ENCODE assay signal across 30 cellular contexts in genomic region chr6:37549186-37549957, GRCh38. TPM values are rescaled to one million over a fixed set of nuclear protein-coding genes. Genes with fewer than 3 reads are reported as not detected.
DNase-seq lines count a peak whose midpoint lies in the region; ATAC-seq, FAIRE-seq and TF ChIP-seq lines count a peak whose summit lies in the region.
"Had no signal": no experiment of that assay in that cellular context is flagged by ENCODE, and none has a peak within 500 bp of the region (broad histone marks: within the 10 kb centered on the region; RNA-seq: fewer than 3 reads in every experiment).

No MANE protein-coding gene starts in this region.

- H4K20me1 ChIP-seq in SK-N-SH (ENCODE audit: insufficient read depth) (no peaks in the 10 kb centered on the region), Karpas-422 (ENCODE audit: insufficient read depth, low read depth, low read length) (no peaks in the 10 kb centered on the region)

- peaks cover 10 to 20% of the 10 kb centered on the region in 2 experiments for H3K4me1 ChIP-seq in SK-N-SH (ENCODE audit: control insufficient read depth in 1 of 2, insufficient read depth in 2 of 2, low read depth in 1 of 2, low read length in 1 of 2)
- H3K4me1 ChIP-seq in Karpas-422 (ENCODE audit: low read length), result peaks cover 70% of the 10 kb centered on the region
- H3K4me1 ChIP-seq in trophoblast cell (ENCODE audit: control insufficient read depth in 1 of 2, insufficient read depth in 2 of 2, low read length in 2 of 2), result peaks cover 7 to 17% of the 10 kb centered on the region in 2 experiments
- H3K4me1 ChIP-seq: pancreas had no signal

- peaks cover 3% of the 10 kb centered on the region for H3F3A ChIP-seq in SK-N-SH (replicated peaks; ENCODE audit: insufficient read depth)

- no peak overlapping the region for H4K12ac ChIP-seq in trophoblast cell (ENCODE audit: low read depth, low read length)

- no peak overlapping the region for H3K4ac ChIP-seq in trophoblast cell (ENCODE audit: low read depth, low read length)

- peaks cover 3% of the 10 kb centered on the region for H3K36me3 Mint-ChIP-seq in central memory CD8-positive, alpha-beta T cell (ENCODE audit: insufficient read depth)
- H3K36me3 Mint-ChIP-seq: activated naive CD8-positive, alpha-beta T cell treated with anti-CD3 and anti-CD28 coated beads for 36 hours had no signal

- H3K9me2 ChIP-seq in SK-N-SH (no peaks in the 10 kb centered on the region), Karpas-422 (replicated peaks; ENCODE audit: insufficient read depth, low read length) (no peaks in the 10 kb centered on the region)

- H3K4me3 ChIP-seq in SK-N-SH (ENCODE audit: low read depth in 2 of 2, low read length in 1 of 2), result no peak overlapping the region
- peak overlapping the region; percentile 10; the same call in 1 of the 2 replicates for H3K4me3 ChIP-seq in Karpas-422 (ENCODE audit: low read length)
- H3K4me3 ChIP-seq in trophoblast cell (ENCODE audit: low read depth, low read length), result no peak overlapping the region
- H3K4me3 ChIP-seq: A549, lung, pancreas had no signal

- CTCF ChIA-PET in SK-N-SH (lab: Yijun Ruan, JAX), result interaction anchor here (0.9 to 1.9 kb wide), 2 partner anchors 11 to 143 kb away, joined by 3 to 6 read pairs; no protein-coding TSS in a partner anchor

- H3K27me3 ChIP-seq in SK-N-SH (ENCODE audit: insufficient read depth) (no peaks in the 10 kb centered on the region), Karpas-422 (ENCODE audit: low read length) (no peaks in the 10 kb centered on the region), trophoblast cell (ENCODE audit: insufficient read depth, low read length) (no peaks in the 10 kb centered on the region)
- H3K27me3 ChIP-seq: pancreas had no signal

- H3K9me3 Mint-ChIP-seq in central memory CD8-positive, alpha-beta T cell, result no peaks in the 10 kb centered on the region
- H3K9me3 Mint-ChIP-seq: activated CD4-positive, alpha-beta T cell treated with anti-CD3 and anti-CD28 coated beads, Interleukin-2, amount 10 ng/mL, durations not matched to agents 7 days and 5 days; activated naive CD8-positive, alpha-beta T cell treated with anti-CD3 and anti-CD28 coated beads for 36 hours; activated T-cell treated with anti-CD3 and anti-CD28 coated beads, Interleukin-2, amount 50 U/mL, for 24 hours; HFFc6; nephron progenitor cell had no signal

- H3K27me3 Mint-ChIP-seq in central memory CD8-positive, alpha-beta T cell, result no peaks in the 10 kb centered on the region
- H3K27me3 Mint-ChIP-seq: activated naive CD8-positive, alpha-beta T cell treated with anti-CD3 and anti-CD28 coated beads for 36 hours; activated T-cell treated with anti-CD3 and anti-CD28 coated beads, Interleukin-2, amount 50 U/mL, for 24 hours had no signal

- no peak overlapping the region for H2AK5ac ChIP-seq in trophoblast cell (ENCODE audit: low read length)

- peak overlapping the region; percentile 69 for H3K27ac Mint-ChIP-seq in central memory CD8-positive, alpha-beta T cell (ENCODE audit: low read depth)
- H3K27ac Mint-ChIP-seq: activated CD4-positive, alpha-beta T cell treated with anti-CD3 and anti-CD28 coated beads, Interleukin-2, amount 10 ng/mL, durations not matched to agents 7 days and 5 days; activated naive CD8-positive, alpha-beta T cell treated with anti-CD3 and anti-CD28 coated beads for 36 hours; activated T-cell treated with anti-CD3 and anti-CD28 coated beads, Interleukin-2, amount 50 U/mL, for 24 hours; HFFc6; nephron progenitor cell had no signal

- H2BK120ac ChIP-seq in trophoblast cell (ENCODE audit: insufficient read depth, low read length, poor library complexity), result no peak overlapping the region

- no peak overlapping the region for H3K9ac ChIP-seq in SK-N-SH
- H3K9ac ChIP-seq in Karpas-422 (ENCODE audit: low read length), result peak overlapping the region; percentile 29
- no peak overlapping the region for H3K9ac ChIP-seq in trophoblast cell (ENCODE audit: low read length)

- H2AFZ ChIP-seq in SK-N-SH (ENCODE audit: low read depth) (no peak overlapping the region), Karpas-422 (ENCODE audit: low read length) (peak overlapping the region; percentile 76; the same call in 1 of the 2 replicates), trophoblast cell (ENCODE audit: insufficient read depth, low read length, poor library complexity) (no peak overlapping the region)

- POLR2A ChIA-PET in SK-N-SH (lab: Yijun Ruan, JAX), result interaction anchor here (0.6 to 0.7 kb wide), 2 partner anchors 55 to 64 kb away, joined by 3 read pairs; no protein-coding TSS in a partner anchor

- no peak for TF ChIP-seq EP300 in SK-N-SH (IDR thresholded peaks at IDR 0.05; ENCODE audit: borderline replicate concordance in 1 of 2, low read depth in 1 of 2, low read length in 1 of 2)

- H3K36me3 ChIP-seq in SK-N-SH (replicated peaks in 1 of 2; ENCODE audit: control insufficient read depth in 1 of 2, insufficient read depth in 2 of 2, low read length in 1 of 2), result no peaks in the 10 kb centered on the region
- H3K36me3 ChIP-seq in Karpas-422 (ENCODE audit: insufficient read depth, low read length), result no peaks in the 10 kb centered on the region
- no peaks in the 10 kb centered on the region for H3K36me3 ChIP-seq in trophoblast cell (ENCODE audit: control insufficient read depth in 1 of 2, insufficient read depth in 2 of 2, low read length in 2 of 2)
- H3K36me3 ChIP-seq: pancreas had no signal

- H3K4me2 ChIP-seq in SK-N-SH (no peak overlapping the region), Karpas-422 (ENCODE audit: low read depth, low read length, poor library complexity, severe bottlenecking) (peak overlapping the region; percentile 71), trophoblast cell (ENCODE audit: low read length) (no peak overlapping the region)
- H3K4me2 ChIP-seq: A549 had no signal

- H3K14ac ChIP-seq in trophoblast cell (ENCODE audit: low read length), result no peak overlapping the region

- no peak for FAIRE-seq in GM19239 (lab: Jason Lieb, UNC)
- FAIRE-seq: A549, bronchial epithelial cell, colon, pancreas, RCC 7860 had no signal

- no peak for TF ChIP-seq RAD21 in SK-N-SH (IDR thresholded peaks at IDR 0.05; ENCODE audit: low read length)

- no peak overlapping the region for H4K8ac ChIP-seq in trophoblast cell (ENCODE audit: low read depth, low read length)

- peaks cover 2% of the 10 kb centered on the region for H3K79me1 ChIP-seq in trophoblast cell (ENCODE audit: low read length)

- ATAC-seq in SK-N-SH treated with all-trans-retinoic acid at 6 μM for 48 hours, result no peak
- no peak for ATAC-seq in central memory CD8-positive, alpha-beta T cell (replicated peaks; ENCODE audit: extremely low read depth, poor library complexity, severe bottlenecking)
- ATAC-seq: A549; pancreas; stimulated activated naive CD8-positive, alpha-beta T cell treated with anti-CD3 and anti-CD28 coated beads, Interleukin-15, Interleukin-2, amounts not matched to agents 100 U/mL and 50 U/mL, for 24 hours had no signal

- peaks cover 46% of the 10 kb centered on the region for H3K4me1 Mint-ChIP-seq in central memory CD8-positive, alpha-beta T cell

- no peak for TF ChIP-seq CTCF in SK-N-SH (IDR thresholded peaks at IDR 0.05)

- H3K79me2 ChIP-seq in SK-N-SH (ENCODE audit: insufficient read depth) (no peaks in the 10 kb centered on the region), Karpas-422 (ENCODE audit: low read length) (no peaks in the 10 kb centered on the region), trophoblast cell (ENCODE audit: control insufficient read depth, insufficient read depth, low read length, poor library complexity) (no peaks in the 10 kb centered on the region)

- H4K91ac ChIP-seq in trophoblast cell (ENCODE audit: low read depth, low read length), result no peak overlapping the region

- 89% methylated on average over 13 of the region's 18 CpGs for WGBS in SK-N-SH (ENCODE audit: low lambda C conversion rate)
- no CpG with 5 or more reads among the region's 18 CpGs for WGBS in trophoblast cell (ENCODE audit: extremely low coverage, insufficient coverage, insufficient read length)

- no peak overlapping the region for H2BK12ac ChIP-seq in trophoblast cell (ENCODE audit: low read length)

- H3K18ac ChIP-seq in trophoblast cell (ENCODE audit: low read length), result no peak overlapping the region

- no peak overlapping the region for H3K23ac ChIP-seq in trophoblast cell (ENCODE audit: low read length)

- peak; percentile 45 for DNase-seq in SK-N-SH
- peak; percentile 81 for DNase-seq in Karpas-422
- no peak for DNase-seq in central memory CD8-positive, alpha-beta T cell (ENCODE audit: low spot score in 2 of 2)
- DNase-seq in NCI-H524 treated with DMSO at 0.1 percent for 48 hours (lab: John Stamatoyannopoulos, UW), result no peak
- no peak for DNase-seq in GM19239 (ENCODE audit: insufficient read length, low spot score)
- no peak for DNase-seq in trophoblast cell
- no peak for DNase-seq in iPS-NIHi7 (ENCODE audit: extremely low spot score)
- DNase-seq: activated CD4-positive, alpha-beta T cell treated with anti-CD3 and anti-CD28 coated beads, Interleukin-2, amount 10 ng/mL, durations not matched to agents 7 days and 5 days; activated effector memory CD4-positive, alpha-beta T cell treated with anti-CD3 and anti-CD28 coated beads, Interleukin-2, amount 50 U/mL, for 16 hours; activated naive CD8-positive, alpha-beta T cell treated with anti-CD3 and anti-CD28 coated beads for 36 hours; activated T-cell treated with anti-CD3 and anti-CD28 coated beads, Interleukin-2, amount 50 U/mL, for 24 hours; AML-193; anterior cingulate cortex; GOT3; HFFc6; hippocampal formation; left cardiac atrium; NCI-H1048; NCI-H2107; NCI-H510A treated with DMSO at 0.1 percent for 48 hours; nephron progenitor cell; pancreas; stimulated activated naive CD8-positive, alpha-beta T cell treated with anti-CD3 and anti-CD28 coated beads, Interleukin-15, Interleukin-2, amounts not matched to agents 100 U/mL and 50 U/mL, for 24 hours; T1000 had no signal

- no peak overlapping the region for H3K4me3 Mint-ChIP-seq in central memory CD8-positive, alpha-beta T cell
- H3K4me3 Mint-ChIP-seq: activated CD4-positive, alpha-beta T cell treated with anti-CD3 and anti-CD28 coated beads, Interleukin-2, amount 10 ng/mL, durations not matched to agents 7 days and 5 days; activated naive CD8-positive, alpha-beta T cell treated with anti-CD3 and anti-CD28 coated beads for 36 hours; activated T-cell treated with anti-CD3 and anti-CD28 coated beads, Interleukin-2, amount 50 U/mL, for 24 hours; HFFc6; nephron progenitor cell had no signal

- H3K9me3 ChIP-seq in SK-N-SH (no peaks in the 10 kb centered on the region), Karpas-422 (ENCODE audit: low read length) (no peaks in the 10 kb centered on the region), trophoblast cell (ENCODE audit: insufficient read depth, low read depth, low read length) (no peaks in the 10 kb centered on the region)
- H3K9me3 ChIP-seq: A549, pancreas had no signal

- H3K27ac ChIP-seq in SK-N-SH (ENCODE audit: low read depth in 2 of 2, low read length in 1 of 2) (no peak overlapping the region), Karpas-422 (ENCODE audit: low read length) (peak overlapping the region; percentile 82), trophoblast cell (ENCODE audit: low read depth, low read length) (no peak overlapping the region)
- H3K27ac ChIP-seq: pancreas had no signal

- no peak overlapping the region for H2BK5ac ChIP-seq in trophoblast cell (ENCODE audit: low read depth, low read length, poor library complexity)

RNA-seq across cellular contexts. Expression of gene CCDC167, which starts 49.7 kb away (rescaled TPM):
- 49.1 and 63.2 TPM in 2 replicates for polyA plus RNA-seq in SK-N-SH (2012; rRNA removed)
- polyA plus RNA-seq in SK-N-SH (2012; cell fraction: cytosol; rRNA removed), result 50.1 and 62.9 TPM in 2 replicates
- 17.7 and 37.0 TPM in 2 replicates for polyA plus RNA-seq in SK-N-SH (2012; cell fraction: nucleus; rRNA removed)
- 19.6 and 23.2 TPM in 2 replicates for total RNA-seq in Karpas-422 (2014; rRNA removed; shearing (Covaris generic); ENCODE audit: low replicate concordance)
- polyA plus RNA-seq in trophoblast cell (2013), result 81.3 and 88.4 TPM in 2 replicates

Comparison
In these comparisons a context has a peak if more than half of its experiments do, and no peak if none do; other contexts are left out.
1. DNase-seq: peak in SK-N-SH (single experiment) and Karpas-422 (single experiment); none in central memory CD8-positive, alpha-beta T cell (0 of 2), NCI-H524 treated with DMSO at 0.1 percent for 48 hours (single experiment), GM19239 (single experiment), trophoblast cell (0 of 2) and iPS-NIHi7 (single experiment).